In genomic region chr7:73920406-73921134, GRCh38 we compare ENCODE assay signal across 24 cellular contexts. TPM values are rescaled to one million over a fixed set of nuclear protein-coding genes. Genes with fewer than 3 reads are reported as not detected.
DNase-seq lines count a peak whose midpoint lies in the region; ATAC-seq, FAIRE-seq and TF ChIP-seq lines count a peak whose summit lies in the region.
"Had no signal": no experiment of that assay in that cellular context is flagged by ENCODE, and none has a peak within 500 bp of the region (broad histone marks: within the 10 kb centered on the region; RNA-seq: fewer than 3 reads in every experiment).

No MANE protein-coding gene starts in this region.

- ATAC-seq in left ventricle myocardium superior (no peak), GM18498 (IDR thresholded peaks at IDR 0.05; ENCODE audit: unreplicated experiment) (no peak), HG03460 (IDR thresholded peaks at IDR 0.05; ENCODE audit: unreplicated experiment) (no peak), GM19455 (IDR thresholded peaks at IDR 0.05; ENCODE audit: unreplicated experiment) (no peak)
- ATAC-seq: GM12878, HepG2 had no signal

- peak overlapping the region; percentile 74 for H2BK15ac ChIP-seq in neuronal stem cell (ENCODE audit: low read length)

- FAIRE-seq in kidney (lab: Jason Lieb, UNC) = no peak
- FAIRE-seq: G401.6, GM12878, GM18507, HepG2 had no signal

- no peak overlapping the region for H3K14ac ChIP-seq in neuronal stem cell (ENCODE audit: low read length)

- H3K4me3 ChIP-seq in kidney (ENCODE audit: low read length in 2 of 2) (no peak overlapping the region), neuronal stem cell (ENCODE audit: low read length in 2 of 2) (no peak overlapping the region)
- H3K4me3 ChIP-seq: BLaER1 treated with 17β-estradiol and CSF1 and Interleukin-3, amounts not matched to agents 10 nM and 100 nM; GM12878 had no signal

- H2AK5ac ChIP-seq in neuronal stem cell (ENCODE audit: low read depth, low read length) = peak overlapping the region; percentile 48

- peak overlapping the region; percentile 47 for H4K91ac ChIP-seq in neuronal stem cell (ENCODE audit: low read depth, low read length, poor library complexity)

- TF ChIP-seq CTCF in kidney (IDR thresholded peaks at IDR 0.05; ENCODE audit: borderline replicate concordance, extremely low read depth, insufficient read depth) = no peak

- no peak overlapping the region for H3K4me2 ChIP-seq in neuronal stem cell (ENCODE audit: insufficient read depth, low read length, poor library complexity, severe bottlenecking)
- H3K4me2 ChIP-seq: BLaER1 treated with 17β-estradiol and CSF1 and Interleukin-3, amounts not matched to agents 10 nM and 100 nM; KMS-11 had no signal

- H3K4me1 ChIP-seq in kidney (ENCODE audit: control insufficient read depth in 1 of 2, insufficient read depth in 1 of 2, low read depth in 1 of 2, low read length in 2 of 2) (no peaks in the 10 kb centered on the region), neuronal stem cell (ENCODE audit: control insufficient read depth in 2 of 2, insufficient read depth in 1 of 2, low read depth in 1 of 2, low read length in 2 of 2) (peaks cover 5 to 8% of the 10 kb centered on the region in 2 donors)

- no peak overlapping the region for H3K4ac ChIP-seq in neuronal stem cell (ENCODE audit: low read length)

- intact Hi-C loops in cardiac septum (cut with DNase I) (no loop called here), left ventricle myocardium superior (cut with micrococcal nuclease) (no loop called here), kidney (cut with DNase I) (no loop called here)

- peaks cover 0 to 9% (median 0%) of the 10 kb centered on the region in 3 experiments for H3K27me3 ChIP-seq in neuronal stem cell (ENCODE audit: control insufficient read depth in 3 of 3, insufficient read depth in 3 of 3, low read depth in 1 of 3, low read length in 3 of 3)
- H3K27me3 ChIP-seq: BLaER1 treated with 17β-estradiol and CSF1 and Interleukin-3, amounts not matched to agents 10 nM and 100 nM had no signal

- no peak overlapping the region for H4K8ac ChIP-seq in neuronal stem cell (ENCODE audit: low read depth, low read length)

- WGBS in neuronal stem cell (ENCODE audit: extremely low coverage in 2 of 2, insufficient read length in 2 of 2, insufficient replicate concordance in 1 of 2), 2 donors = no CpG with 5 or more reads among the region's 22 CpGs

- no peaks in the 10 kb centered on the region for H3K79me1 ChIP-seq in neuronal stem cell (ENCODE audit: low read depth, low read length)

- no peak overlapping the region for H2BK120ac ChIP-seq in neuronal stem cell (ENCODE audit: low read depth, low read length)

- H3K9me3 ChIP-seq in kidney (ENCODE audit: control insufficient read depth in 1 of 2, low read length in 2 of 2) (no peaks in the 10 kb centered on the region), neuronal stem cell (replicated peaks in 1 of 2; ENCODE audit: control insufficient read depth in 2 of 2, insufficient read depth in 1 of 2, low read depth in 1 of 2, low read length in 2 of 2) (no peaks in the 10 kb centered on the region)
- H3K9me3 ChIP-seq: BLaER1 treated with 17β-estradiol and CSF1 and Interleukin-3, amounts not matched to agents 10 nM and 100 nM had no signal

- H3K36me3 ChIP-seq in kidney (ENCODE audit: control insufficient read depth in 1 of 2, insufficient read depth in 2 of 2, low read length in 2 of 2) (no peaks in the 10 kb centered on the region), neuronal stem cell (replicated peaks in 1 of 2; ENCODE audit: control insufficient read depth in 2 of 2, insufficient read depth in 2 of 2, low read length in 2 of 2) (no peaks in the 10 kb centered on the region)
- H3K36me3 ChIP-seq: BLaER1 treated with 17β-estradiol and CSF1 and Interleukin-3, amounts not matched to agents 10 nM and 100 nM had no signal

- H3K27ac ChIP-seq in kidney (ENCODE audit: low read depth in 2 of 2, low read length in 2 of 2) (no peak overlapping the region), neuronal stem cell (replicated peaks; ENCODE audit: low read length) (no peak overlapping the region)
- H3K27ac ChIP-seq: BLaER1 treated with 17β-estradiol and CSF1 and Interleukin-3, amounts not matched to agents 10 nM and 100 nM; KMS-11 had no signal

- peak overlapping the region; percentile 40 for H2AFZ ChIP-seq in neuronal stem cell (ENCODE audit: low read length)

- peak overlapping the region; percentile 62 for H2BK5ac ChIP-seq in neuronal stem cell (ENCODE audit: low read length)

- no peak overlapping the region for H3K23ac ChIP-seq in neuronal stem cell (ENCODE audit: low read depth, low read length, poor library complexity)

- H3K18ac ChIP-seq in neuronal stem cell (ENCODE audit: low read length) = peak overlapping the region; percentile 70

- H3K9ac ChIP-seq in kidney (ENCODE audit: low read length in 2 of 2) (no peak overlapping the region), neuronal stem cell (ENCODE audit: low read depth, low read length, poor library complexity) (no peak overlapping the region)
- H3K9ac ChIP-seq: BLaER1 treated with 17β-estradiol and CSF1 and Interleukin-3, amounts not matched to agents 10 nM and 100 nM; KMS-11 had no signal

- DNase-seq in cardiac septum (ENCODE audit: low spot score) (peak; percentile 67), left ventricle myocardium superior (no peak), kidney (peak; percentile 32), neuronal stem cell (ENCODE audit: low spot score) (no peak), NCI-H2029 treated with DMSO at 0.1 percent for 48 hours (lab: John Stamatoyannopoulos, UW) (no peak)
- DNase-seq: 8988T; CD8-positive, alpha-beta memory T cell; DND-41; HFFc6; NCI-H1436; NCI-H2081; NCI-H510A; NCI-H774; RPMI8226 had no signal

- no peak overlapping the region for H2BK12ac ChIP-seq in neuronal stem cell (ENCODE audit: low read length)

RNA-seq across cellular contexts. Expression of gene TMEM270, which starts 59.6 kb away (rescaled TPM):
- not detected for total RNA-seq in cardiac septum
- total RNA-seq in left ventricle myocardium superior = not detected
- 0.50 TPM for total RNA-seq in kidney
- polyA plus RNA-seq in kidney (ENCODE audit: insufficient read depth, low read depth, low replicate concordance) = not detected
- polyA plus RNA-seq in neuronal stem cell (2013, experiment 1 of 2) = not detected
- polyA plus RNA-seq in neuronal stem cell (2013, experiment 2 of 2) = 0.04 TPM
- total RNA-seq: CD8-positive, alpha-beta memory T cell; GM12878; H4; HepG2; HFFc6 had no signal
- polyA plus RNA-seq: CD8-positive, alpha-beta memory T cell; GM12878; HepG2 had no signal

Comparison
In these comparisons a context has a peak if more than half of its experiments do, and no peak if none do; other contexts are left out.
1. DNase-seq: peak in cardiac septum (single experiment) and kidney (single experiment); none in left ventricle myocardium superior (single experiment), neuronal stem cell (single experiment) and NCI-H2029 treated with DMSO at 0.1 percent for 48 hours (single experiment).